Comparison of ENCODE assay signal across 1 cellular context in the genomic region with DNA sequence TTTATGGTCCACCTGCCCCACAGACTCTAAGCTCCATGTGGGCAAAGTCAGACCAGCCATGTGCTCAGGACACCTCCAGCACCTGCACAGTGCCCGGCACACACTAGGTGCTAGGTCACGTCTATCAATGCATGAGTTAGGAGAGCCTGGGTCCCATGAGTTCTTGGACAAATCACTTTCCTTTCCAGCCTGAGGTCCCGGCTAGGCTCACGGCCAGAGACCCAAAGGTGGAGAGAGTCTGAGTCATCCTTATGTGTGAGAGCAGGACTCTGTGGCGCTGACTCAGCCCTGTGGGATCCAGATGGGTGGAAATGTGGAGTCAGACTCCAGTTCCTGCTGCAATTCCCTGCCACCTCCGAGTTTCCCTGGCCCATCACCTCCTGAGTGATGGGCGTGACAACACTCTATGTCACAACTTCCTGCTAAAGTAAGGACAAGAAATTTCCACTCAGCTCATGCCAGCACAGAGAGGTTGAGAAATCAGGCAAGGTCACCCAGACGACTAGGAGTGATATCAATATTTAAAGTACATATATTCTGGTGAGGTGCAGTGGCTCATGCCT.
A peak's percentile ranks its signal among the peaks of the same experiment; 100 is the strongest.
TF ChIP-seq lines count a peak whose summit lies in the region.

No MANE protein-coding gene starts in this region.

TF ChIP-seq in HepG2, 621 proteins besides CTCF, POLR2A, EP300 and RAD21 (continued from another document and continues in another):
- TF ChIP-seq, protein P1, sequence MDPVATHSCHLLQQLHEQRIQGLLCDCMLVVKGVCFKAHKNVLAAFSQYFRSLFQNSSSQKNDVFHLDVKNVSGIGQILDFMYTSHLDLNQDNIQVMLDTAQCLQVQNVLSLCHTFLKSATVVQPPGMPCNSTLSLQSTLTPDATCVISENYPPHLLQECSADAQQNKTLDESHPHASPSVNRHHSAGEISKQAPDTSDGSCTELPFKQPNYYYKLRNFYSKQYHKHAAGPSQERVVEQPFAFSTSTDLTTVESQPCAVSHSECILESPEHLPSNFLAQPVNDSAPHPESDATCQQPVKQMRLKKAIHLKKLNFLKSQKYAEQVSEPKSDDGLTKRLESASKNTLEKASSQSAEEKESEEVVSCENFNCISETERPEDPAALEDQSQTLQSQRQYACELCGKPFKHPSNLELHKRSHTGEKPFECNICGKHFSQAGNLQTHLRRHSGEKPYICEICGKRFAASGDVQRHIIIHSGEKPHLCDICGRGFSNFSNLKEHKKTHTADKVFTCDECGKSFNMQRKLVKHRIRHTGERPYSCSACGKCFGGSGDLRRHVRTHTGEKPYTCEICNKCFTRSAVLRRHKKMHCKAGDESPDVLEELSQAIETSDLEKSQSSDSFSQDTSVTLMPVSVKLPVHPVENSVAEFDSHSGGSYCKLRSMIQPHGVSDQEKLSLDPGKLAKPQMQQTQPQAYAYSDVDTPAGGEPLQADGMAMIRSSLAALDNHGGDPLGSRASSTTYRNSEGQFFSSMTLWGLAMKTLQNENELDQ (CRISPR knock-in tag; IDR thresholded peaks at IDR 0.05; ENCODE audit: borderline replicate concordance), result no peak
- TF ChIP-seq CC2D1A (CRISPR knock-in tag; IDR thresholded peaks at IDR 0.05) (no peak), ZNF292 (CRISPR knock-in tag; IDR thresholded peaks at IDR 0.05; ENCODE audit: borderline replicate concordance, low read depth) (no peak), ZNF253 (CRISPR knock-in tag; IDR thresholded peaks at IDR 0.05; ENCODE audit: borderline replicate concordance) (no peak), TBX2 (CRISPR knock-in tag; IDR thresholded peaks at IDR 0.05; ENCODE audit: borderline replicate concordance) (0 out of 2 replicates have a peak, but pooled peaks have one; percentile 32), TARDBP (CRISPR knock-in tag; IDR thresholded peaks at IDR 0.05) (no peak), SKI (IDR thresholded peaks at IDR 0.05; ENCODE audit: partially characterized antibody) (no peak), JARID2 (CRISPR knock-in tag; IDR thresholded peaks at IDR 0.05; ENCODE audit: insufficient replicate concordance) (no peak), MZF1 (CRISPR knock-in tag; IDR thresholded peaks at IDR 0.05; ENCODE audit: borderline replicate concordance) (0 out of 2 replicates have a peak, but pooled peaks have one; percentile 35), ZFP41 (CRISPR knock-in tag; IDR thresholded peaks at IDR 0.05; ENCODE audit: borderline replicate concordance) (no peak), TBX3 (IDR thresholded peaks at IDR 0.05; ENCODE audit: borderline replicate concordance) (peak; percentile 48; the same call in 1 of the 2 replicates), ZNF235 (CRISPR knock-in tag; IDR thresholded peaks at IDR 0.05; ENCODE audit: borderline replicate concordance) (no peak), HDAC1 (CRISPR knock-in tag; IDR thresholded peaks at IDR 0.05) (0 out of 2 replicates have a peak, but pooled peaks have one; percentile 52), SNAPC2 (CRISPR knock-in tag; IDR thresholded peaks at IDR 0.05) (no peak), ZNF124 (CRISPR knock-in tag; IDR thresholded peaks at IDR 0.05) (no peak), ZNF143 (CRISPR knock-in tag; IDR thresholded peaks at IDR 0.05) (no peak), ZC3H13 (CRISPR knock-in tag; IDR thresholded peaks at IDR 0.05) (no peak), KDM3A (CRISPR knock-in tag; IDR thresholded peaks at IDR 0.05; ENCODE audit: low read depth) (no peak), ZNF589 (CRISPR knock-in tag; conservative IDR thresholded peaks at IDR 0.05) (no peak), HOXD1 (CRISPR knock-in tag; IDR thresholded peaks at IDR 0.05) (0 out of 2 replicates have a peak, but pooled peaks have one; percentile 27)
- TF ChIP-seq, protein P2, sequence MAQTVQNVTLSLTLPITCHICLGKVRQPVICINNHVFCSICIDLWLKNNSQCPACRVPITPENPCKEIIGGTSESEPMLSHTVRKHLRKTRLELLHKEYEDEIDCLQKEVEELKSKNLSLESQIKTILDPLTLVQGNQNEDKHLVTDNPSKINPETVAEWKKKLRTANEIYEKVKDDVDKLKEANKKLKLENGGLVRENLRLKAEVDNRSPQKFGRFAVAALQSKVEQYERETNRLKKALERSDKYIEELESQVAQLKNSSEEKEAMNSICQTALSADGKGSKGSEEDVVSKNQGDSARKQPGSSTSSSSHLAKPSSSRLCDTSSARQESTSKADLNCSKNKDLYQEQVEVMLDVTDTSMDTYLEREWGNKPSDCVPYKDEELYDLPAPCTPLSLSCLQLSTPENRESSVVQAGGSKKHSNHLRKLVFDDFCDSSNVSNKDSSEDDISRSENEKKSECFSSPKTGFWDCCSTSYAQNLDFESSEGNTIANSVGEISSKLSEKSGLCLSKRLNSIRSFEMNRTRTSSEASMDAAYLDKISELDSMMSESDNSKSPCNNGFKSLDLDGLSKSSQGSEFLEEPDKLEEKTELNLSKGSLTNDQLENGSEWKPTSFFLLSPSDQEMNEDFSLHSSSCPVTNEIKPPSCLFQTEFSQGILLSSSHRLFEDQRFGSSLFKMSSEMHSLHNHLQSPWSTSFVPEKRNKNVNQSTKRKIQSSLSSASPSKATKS (CRISPR knock-in tag; IDR thresholded peaks at IDR 0.05), result no peak
- TF ChIP-seq, protein P3, sequence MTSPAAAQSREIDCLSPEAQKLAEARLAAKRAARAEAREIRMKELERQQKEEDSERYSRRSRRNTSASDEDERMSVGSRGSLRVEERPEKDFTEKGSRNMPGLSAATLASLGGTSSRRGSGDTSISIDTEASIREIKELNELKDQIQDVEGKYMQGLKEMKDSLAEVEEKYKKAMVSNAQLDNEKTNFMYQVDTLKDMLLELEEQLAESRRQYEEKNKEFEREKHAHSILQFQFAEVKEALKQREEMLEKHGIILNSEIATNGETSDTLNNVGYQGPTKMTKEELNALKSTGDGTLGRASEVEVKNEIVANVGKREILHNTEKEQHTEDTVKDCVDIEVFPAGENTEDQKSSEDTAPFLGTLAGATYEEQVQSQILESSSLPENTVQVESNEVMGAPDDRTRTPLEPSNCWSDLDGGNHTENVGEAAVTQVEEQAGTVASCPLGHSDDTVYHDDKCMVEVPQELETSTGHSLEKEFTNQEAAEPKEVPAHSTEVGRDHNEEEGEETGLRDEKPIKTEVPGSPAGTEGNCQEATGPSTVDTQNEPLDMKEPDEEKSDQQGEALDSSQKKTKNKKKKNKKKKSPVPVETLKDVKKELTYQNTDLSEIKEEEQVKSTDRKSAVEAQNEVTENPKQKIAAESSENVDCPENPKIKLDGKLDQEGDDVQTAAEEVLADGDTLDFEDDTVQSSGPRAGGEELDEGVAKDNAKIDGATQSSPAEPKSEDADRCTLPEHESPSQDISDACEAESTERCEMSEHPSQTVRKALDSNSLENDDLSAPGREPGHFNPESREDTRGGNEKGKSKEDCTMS (CRISPR knock-in tag; conservative IDR thresholded peaks at IDR 0.05), result no peak
- TF ChIP-seq, protein P4, sequence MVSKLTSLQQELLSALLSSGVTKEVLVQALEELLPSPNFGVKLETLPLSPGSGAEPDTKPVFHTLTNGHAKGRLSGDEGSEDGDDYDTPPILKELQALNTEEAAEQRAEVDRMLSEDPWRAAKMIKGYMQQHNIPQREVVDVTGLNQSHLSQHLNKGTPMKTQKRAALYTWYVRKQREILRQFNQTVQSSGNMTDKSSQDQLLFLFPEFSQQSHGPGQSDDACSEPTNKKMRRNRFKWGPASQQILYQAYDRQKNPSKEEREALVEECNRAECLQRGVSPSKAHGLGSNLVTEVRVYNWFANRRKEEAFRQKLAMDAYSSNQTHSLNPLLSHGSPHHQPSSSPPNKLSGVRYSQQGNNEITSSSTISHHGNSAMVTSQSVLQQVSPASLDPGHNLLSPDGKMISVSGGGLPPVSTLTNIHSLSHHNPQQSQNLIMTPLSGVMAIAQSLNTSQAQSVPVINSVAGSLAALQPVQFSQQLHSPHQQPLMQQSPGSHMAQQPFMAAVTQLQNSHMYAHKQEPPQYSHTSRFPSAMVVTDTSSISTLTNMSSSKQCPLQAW (CRISPR knock-in tag; IDR thresholded peaks at IDR 0.05), result no peak
- TF ChIP-seq, protein P5, sequence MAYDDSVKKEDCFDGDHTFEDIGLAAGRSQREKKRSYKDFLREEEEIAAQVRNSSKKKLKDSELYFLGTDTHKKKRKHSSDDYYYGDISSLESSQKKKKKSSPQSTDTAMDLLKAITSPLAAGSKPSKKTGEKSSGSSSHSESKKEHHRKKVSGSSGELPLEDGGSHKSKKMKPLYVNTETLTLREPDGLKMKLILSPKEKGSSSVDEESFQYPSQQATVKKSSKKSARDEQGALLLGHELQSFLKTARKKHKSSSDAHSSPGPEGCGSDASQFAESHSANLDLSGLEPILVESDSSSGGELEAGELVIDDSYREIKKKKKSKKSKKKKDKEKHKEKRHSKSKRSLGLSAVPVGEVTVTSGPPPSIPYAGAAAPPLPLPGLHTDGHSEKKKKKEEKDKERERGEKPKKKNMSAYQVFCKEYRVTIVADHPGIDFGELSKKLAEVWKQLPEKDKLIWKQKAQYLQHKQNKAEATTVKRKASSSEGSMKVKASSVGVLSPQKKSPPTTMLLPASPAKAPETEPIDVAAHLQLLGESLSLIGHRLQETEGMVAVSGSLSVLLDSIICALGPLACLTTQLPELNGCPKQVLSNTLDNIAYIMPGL (CRISPR knock-in tag; IDR thresholded peaks at IDR 0.05; ENCODE audit: borderline replicate concordance in 1 of 2, low read depth in 1 of 2), result peak in 1 of 2 experiments; percentile 34; a peak in 1 of 4 replicates
- TF ChIP-seq, protein P6, sequence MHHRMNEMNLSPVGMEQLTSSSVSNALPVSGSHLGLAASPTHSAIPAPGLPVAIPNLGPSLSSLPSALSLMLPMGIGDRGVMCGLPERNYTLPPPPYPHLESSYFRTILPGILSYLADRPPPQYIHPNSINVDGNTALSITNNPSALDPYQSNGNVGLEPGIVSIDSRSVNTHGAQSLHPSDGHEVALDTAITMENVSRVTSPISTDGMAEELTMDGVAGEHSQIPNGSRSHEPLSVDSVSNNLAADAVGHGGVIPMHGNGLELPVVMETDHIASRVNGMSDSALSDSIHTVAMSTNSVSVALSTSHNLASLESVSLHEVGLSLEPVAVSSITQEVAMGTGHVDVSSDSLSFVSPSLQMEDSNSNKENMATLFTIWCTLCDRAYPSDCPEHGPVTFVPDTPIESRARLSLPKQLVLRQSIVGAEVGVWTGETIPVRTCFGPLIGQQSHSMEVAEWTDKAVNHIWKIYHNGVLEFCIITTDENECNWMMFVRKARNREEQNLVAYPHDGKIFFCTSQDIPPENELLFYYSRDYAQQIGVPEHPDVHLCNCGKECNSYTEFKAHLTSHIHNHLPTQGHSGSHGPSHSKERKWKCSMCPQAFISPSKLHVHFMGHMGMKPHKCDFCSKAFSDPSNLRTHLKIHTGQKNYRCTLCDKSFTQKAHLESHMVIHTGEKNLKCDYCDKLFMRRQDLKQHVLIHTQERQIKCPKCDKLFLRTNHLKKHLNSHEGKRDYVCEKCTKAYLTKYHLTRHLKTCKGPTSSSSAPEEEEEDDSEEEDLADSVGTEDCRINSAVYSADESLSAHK (CRISPR knock-in tag; IDR thresholded peaks at IDR 0.05; ENCODE audit: borderline replicate concordance), result no peak
- TF ChIP-seq, protein P7, sequence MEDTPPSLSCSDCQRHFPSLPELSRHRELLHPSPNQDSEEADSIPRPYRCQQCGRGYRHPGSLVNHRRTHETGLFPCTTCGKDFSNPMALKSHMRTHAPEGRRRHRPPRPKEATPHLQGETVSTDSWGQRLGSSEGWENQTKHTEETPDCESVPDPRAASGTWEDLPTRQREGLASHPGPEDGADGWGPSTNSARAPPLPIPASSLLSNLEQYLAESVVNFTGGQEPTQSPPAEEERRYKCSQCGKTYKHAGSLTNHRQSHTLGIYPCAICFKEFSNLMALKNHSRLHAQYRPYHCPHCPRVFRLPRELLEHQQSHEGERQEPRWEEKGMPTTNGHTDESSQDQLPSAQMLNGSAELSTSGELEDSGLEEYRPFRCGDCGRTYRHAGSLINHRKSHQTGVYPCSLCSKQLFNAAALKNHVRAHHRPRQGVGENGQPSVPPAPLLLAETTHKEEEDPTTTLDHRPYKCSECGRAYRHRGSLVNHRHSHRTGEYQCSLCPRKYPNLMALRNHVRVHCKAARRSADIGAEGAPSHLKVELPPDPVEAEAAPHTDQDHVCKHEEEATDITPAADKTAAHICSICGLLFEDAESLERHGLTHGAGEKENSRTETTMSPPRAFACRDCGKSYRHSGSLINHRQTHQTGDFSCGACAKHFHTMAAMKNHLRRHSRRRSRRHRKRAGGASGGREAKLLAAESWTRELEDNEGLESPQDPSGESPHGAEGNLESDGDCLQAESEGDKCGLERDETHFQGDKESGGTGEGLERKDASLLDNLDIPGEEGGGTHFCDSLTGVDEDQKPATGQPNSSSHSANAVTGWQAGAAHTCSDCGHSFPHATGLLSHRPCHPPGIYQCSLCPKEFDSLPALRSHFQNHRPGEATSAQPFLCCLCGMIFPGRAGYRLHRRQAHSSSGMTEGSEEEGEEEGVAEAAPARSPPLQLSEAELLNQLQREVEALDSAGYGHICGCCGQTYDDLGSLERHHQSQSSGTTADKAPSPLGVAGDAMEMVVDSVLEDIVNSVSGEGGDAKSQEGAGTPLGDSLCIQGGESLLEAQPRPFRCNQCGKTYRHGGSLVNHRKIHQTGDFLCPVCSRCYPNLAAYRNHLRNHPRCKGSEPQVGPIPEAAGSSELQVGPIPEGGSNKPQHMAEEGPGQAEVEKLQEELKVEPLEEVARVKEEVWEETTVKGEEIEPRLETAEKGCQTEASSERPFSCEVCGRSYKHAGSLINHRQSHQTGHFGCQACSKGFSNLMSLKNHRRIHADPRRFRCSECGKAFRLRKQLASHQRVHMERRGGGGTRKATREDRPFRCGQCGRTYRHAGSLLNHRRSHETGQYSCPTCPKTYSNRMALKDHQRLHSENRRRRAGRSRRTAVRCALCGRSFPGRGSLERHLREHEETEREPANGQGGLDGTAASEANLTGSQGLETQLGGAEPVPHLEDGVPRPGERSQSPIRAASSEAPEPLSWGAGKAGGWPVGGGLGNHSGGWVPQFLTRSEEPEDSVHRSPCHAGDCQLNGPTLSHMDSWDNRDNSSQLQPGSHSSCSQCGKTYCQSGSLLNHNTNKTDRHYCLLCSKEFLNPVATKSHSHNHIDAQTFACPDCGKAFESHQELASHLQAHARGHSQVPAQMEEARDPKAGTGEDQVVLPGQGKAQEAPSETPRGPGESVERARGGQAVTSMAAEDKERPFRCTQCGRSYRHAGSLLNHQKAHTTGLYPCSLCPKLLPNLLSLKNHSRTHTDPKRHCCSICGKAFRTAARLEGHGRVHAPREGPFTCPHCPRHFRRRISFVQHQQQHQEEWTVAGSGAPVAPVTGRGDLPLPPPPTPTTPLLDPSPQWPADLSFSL (CRISPR knock-in tag; IDR thresholded peaks at IDR 0.05), result no peak
- TF ChIP-seq, protein P8, sequence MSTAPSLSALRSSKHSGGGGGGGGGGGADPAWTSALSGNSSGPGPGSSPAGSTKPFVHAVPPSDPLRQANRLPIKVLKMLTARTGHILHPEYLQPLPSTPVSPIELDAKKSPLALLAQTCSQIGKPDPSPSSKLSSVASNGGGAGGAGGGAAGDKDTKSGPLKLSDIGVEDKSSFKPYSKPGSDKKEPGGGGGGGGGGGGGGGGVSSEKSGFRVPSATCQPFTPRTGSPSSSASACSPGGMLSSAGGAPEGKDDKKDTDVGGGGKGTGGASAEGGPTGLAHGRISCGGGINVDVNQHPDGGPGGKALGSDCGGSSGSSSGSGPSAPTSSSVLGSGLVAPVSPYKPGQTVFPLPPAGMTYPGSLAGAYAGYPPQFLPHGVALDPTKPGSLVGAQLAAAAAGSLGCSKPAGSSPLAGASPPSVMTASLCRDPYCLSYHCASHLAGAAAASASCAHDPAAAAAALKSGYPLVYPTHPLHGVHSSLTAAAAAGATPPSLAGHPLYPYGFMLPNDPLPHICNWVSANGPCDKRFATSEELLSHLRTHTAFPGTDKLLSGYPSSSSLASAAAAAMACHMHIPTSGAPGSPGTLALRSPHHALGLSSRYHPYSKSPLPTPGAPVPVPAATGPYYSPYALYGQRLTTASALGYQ (CRISPR knock-in tag; IDR thresholded peaks at IDR 0.05), result no peak
